In genomic region chr15:66505818-66506217, GRCh38 we compare ENCODE assay signal across 10 cellular contexts. TPM values are rescaled to one million over a fixed set of nuclear protein-coding genes. Genes with fewer than 3 reads are reported as not detected.
DNase-seq lines count a peak whose midpoint lies in the region; ATAC-seq and TF ChIP-seq lines count a peak whose summit lies in the region.
"Had no signal": no experiment of that assay in that cellular context is flagged by ENCODE, and none has a peak within 500 bp of the region (broad histone marks: within the 10 kb centered on the region; RNA-seq: fewer than 3 reads in every experiment).

No MANE protein-coding gene starts in this region.

- H3K9me3 ChIP-seq in CD8-positive, alpha-beta memory T cell (ENCODE audit: low read length): no peaks in the 10 kb centered on the region
- H3K9me3 ChIP-seq in OCI-LY3 (ENCODE audit: insufficient read depth, low read length): no peaks in the 10 kb centered on the region
- no peaks in the 10 kb centered on the region for H3K9me3 ChIP-seq in endodermal cell (ENCODE audit: control insufficient read depth, low read length)
- H3K9me3 ChIP-seq in neuron (ENCODE audit: low read length): no peaks in the 10 kb centered on the region

- H3K27ac Mint-ChIP-seq in CD8-positive, alpha-beta memory T cell: peak overlapping the region; percentile 93 to 100 (median 98)
- H3K27ac Mint-ChIP-seq in endodermal cell: peak overlapping the region; percentile 98

- CTCF ChIA-PET in CD8-positive, alpha-beta memory T cell (lab: Charles Lee): interaction anchor here (1.0 to 1.3 kb wide), 2 partner anchors 9 to 18 kb away, joined by 3 read pairs; no protein-coding TSS in a partner anchor

- no peak for DNase-seq in CD8-positive, alpha-beta memory T cell
- DNase-seq in endodermal cell (no peak), NCI-H510A treated with DMSO at 0.1 percent for 48 hours (lab: John Stamatoyannopoulos, UW) (no peak), middle frontal gyrus (ENCODE audit: extremely low spot score, low spot score) (no peak)

- no peaks in the 10 kb centered on the region for H3K9me3 Mint-ChIP-seq in CD8-positive, alpha-beta memory T cell
- H3K9me3 Mint-ChIP-seq in endodermal cell: no peaks in the 10 kb centered on the region

- H3K4me3 ChIP-seq in CD8-positive, alpha-beta memory T cell (ENCODE audit: low read length): peak overlapping the region; percentile 69
- peak overlapping the region; percentile 92 for H3K4me3 ChIP-seq in OCI-LY3 (ENCODE audit: low read length)
- peak overlapping the region; percentile 96 for H3K4me3 ChIP-seq in endodermal cell (ENCODE audit: low read length)
- peak overlapping the region; percentile 85 for H3K4me3 ChIP-seq in neuron (ENCODE audit: low read length)

- H3K4me2 ChIP-seq in OCI-LY3 (ENCODE audit: low read length): peak overlapping the region; percentile 94

- 60 to 73% methylated on average over 4 of the region's 4 CpGs for WGBS in endodermal cell (ENCODE audit: insufficient coverage in 1 of 2, insufficient read length in 1 of 2), 2 experiments

- H2AFZ ChIP-seq in OCI-LY3 (ENCODE audit: low read depth, low read length): peak overlapping the region; percentile 100; the same call in 1 of the 2 replicates
- peak overlapping the region; percentile 97 for H2AFZ ChIP-seq in neuron (ENCODE audit: low read depth, low read length)

- H3K9ac ChIP-seq in OCI-LY3 (ENCODE audit: low read length) (peak overlapping the region; percentile 99), endodermal cell (ENCODE audit: extremely low read depth, low read length, poor library complexity, severe bottlenecking) (peak overlapping the region; percentile 96)

- H3K27me3 Mint-ChIP-seq in CD8-positive, alpha-beta memory T cell: peaks cover 0 to 6% of the 10 kb centered on the region in 2 donors
- H3K27me3 Mint-ChIP-seq in endodermal cell (ENCODE audit: insufficient read depth): no peaks in the 10 kb centered on the region

- ATAC-seq in GM21528 (IDR thresholded peaks at IDR 0.05; ENCODE audit: low FRiP score, unreplicated experiment): no peak
- ATAC-seq in GM18498 (IDR thresholded peaks at IDR 0.05; ENCODE audit: unreplicated experiment): no peak

- H3K36me3 ChIP-seq in CD8-positive, alpha-beta memory T cell (ENCODE audit: insufficient read depth, low read length): peaks cover 25% of the 10 kb centered on the region
- H3K36me3 ChIP-seq in OCI-LY3 (replicated peaks; ENCODE audit: low read depth, low read length): peaks cover 41% of the 10 kb centered on the region
- peaks cover 49% of the 10 kb centered on the region for H3K36me3 ChIP-seq in endodermal cell (ENCODE audit: control insufficient read depth, insufficient read depth, low read length)
- peaks cover 29% of the 10 kb centered on the region for H3K36me3 ChIP-seq in neuron (ENCODE audit: insufficient read depth, low read length)

- H3K36me3 Mint-ChIP-seq in CD8-positive, alpha-beta memory T cell: peaks cover 2 to 46% (median 4%) of the 10 kb centered on the region in 3 donors
- H3K36me3 Mint-ChIP-seq in endodermal cell (ENCODE audit: low read depth): peaks cover 44% of the 10 kb centered on the region

- peaks cover 27% of the 10 kb centered on the region for H3K4me1 ChIP-seq in CD8-positive, alpha-beta memory T cell (ENCODE audit: insufficient read depth, low read length)
- H3K4me1 ChIP-seq in OCI-LY3 (ENCODE audit: low read length): peaks cover 35% of the 10 kb centered on the region
- H3K4me1 ChIP-seq in endodermal cell (ENCODE audit: control insufficient read depth, insufficient read depth, low read length): no peaks in the 10 kb centered on the region
- peaks cover 21% of the 10 kb centered on the region for H3K4me1 ChIP-seq in neuron (ENCODE audit: insufficient read depth, low read length)

- H3K27ac ChIP-seq in CD8-positive, alpha-beta memory T cell (ENCODE audit: low read depth, low read length): peak overlapping the region; percentile 96
- H3K27ac ChIP-seq in OCI-LY3 (ENCODE audit: low read length): peak overlapping the region; percentile 83; the same call in 1 of the 2 replicates
- H3K27ac ChIP-seq in endodermal cell (ENCODE audit: low read depth, low read length): no peak overlapping the region

- H4K20me1 ChIP-seq in OCI-LY3 (ENCODE audit: insufficient read depth, low read length): peaks cover 15% of the 10 kb centered on the region

- H3K4me3 Mint-ChIP-seq in CD8-positive, alpha-beta memory T cell: peak overlapping the region; percentile 93 to 100 (median 98)
- H3K4me3 Mint-ChIP-seq in endodermal cell: peak overlapping the region; percentile 91

- TF ChIP-seq CTCF in OCI-LY3 (IDR thresholded peaks at IDR 0.05; ENCODE audit: low read depth, low read length) (no peak), endodermal cell (conservative IDR thresholded peaks at IDR 0.05) (no peak)

- H3K4me1 Mint-ChIP-seq in CD8-positive, alpha-beta memory T cell: peaks cover 39 to 56% (median 50%) of the 10 kb centered on the region in 3 donors
- peaks cover 37% of the 10 kb centered on the region for H3K4me1 Mint-ChIP-seq in endodermal cell

- no peaks in the 10 kb centered on the region for H3K27me3 ChIP-seq in CD8-positive, alpha-beta memory T cell (ENCODE audit: insufficient read depth, low read length, poor library complexity, severe bottlenecking)
- H3K27me3 ChIP-seq in OCI-LY3 (ENCODE audit: low read depth, low read length) (no peaks in the 10 kb centered on the region), endodermal cell (ENCODE audit: control insufficient read depth, insufficient read depth, low read length, poor library complexity, severe bottlenecking) (no peaks in the 10 kb centered on the region), neuron (ENCODE audit: insufficient read depth, low read length) (no peaks in the 10 kb centered on the region)

- POLR2A ChIA-PET in CD8-positive, alpha-beta memory T cell (lab: Charles Lee): interaction anchor here (1.1 to 1.4 kb wide), 3 partner anchors 9 to 119 kb away, joined by 3 to 4 read pairs (median 4); partner anchors contain the start of genes MAP2K1 and SNAPC5

- H3K79me2 ChIP-seq in OCI-LY3 (ENCODE audit: low read length): peaks cover 74% of the 10 kb centered on the region

RNA-seq across cellular contexts. Expression of gene ZWILCH, which starts 0.7 kb away (rescaled TPM):
- 10 to 100 TPM; 35.8 to 43.8 TPM for total RNA-seq in CD8-positive, alpha-beta memory T cell
- polyA plus RNA-seq in CD8-positive, alpha-beta memory T cell: 10.8 TPM
- 10 to 100 TPM; 37.3 to 44.2 TPM for total RNA-seq in endodermal cell
- polyA plus RNA-seq in endodermal cell (2013, experiment 1 of 2): 41.3 TPM
- polyA plus RNA-seq in endodermal cell (2013, experiment 2 of 2): 36.1 TPM

RNA-seq across cellular contexts. Expression of gene RPL4, which starts 1.2 kb away (rescaled TPM):
- 1,000 to 10,000 TPM; 4,419 to 4,492 TPM for total RNA-seq in CD8-positive, alpha-beta memory T cell
- polyA plus RNA-seq in CD8-positive, alpha-beta memory T cell: 1,182 TPM
- total RNA-seq in endodermal cell: 1,000 to 10,000 TPM; 2,700 to 3,227 TPM
- 4,331 TPM for polyA plus RNA-seq in endodermal cell (2013, experiment 1 of 2)
- 4,059 TPM for polyA plus RNA-seq in endodermal cell (2013, experiment 2 of 2)

RNA-seq across cellular contexts. Expression of gene SNAPC5, which starts 8.3 kb away (rescaled TPM):
- 10 to 100 TPM; 46.9 to 55.5 TPM for total RNA-seq in CD8-positive, alpha-beta memory T cell
- 63.6 TPM for polyA plus RNA-seq in CD8-positive, alpha-beta memory T cell
- total RNA-seq in endodermal cell: 10 to 100 TPM; 25.4 to 27.4 TPM
- 22.0 TPM for polyA plus RNA-seq in endodermal cell (2013, experiment 1 of 2)
- polyA plus RNA-seq in endodermal cell (2013, experiment 2 of 2): 25.3 TPM

RNA-seq across cellular contexts. Expression of gene LCTL, which starts 60.0 kb away (rescaled TPM):
- total RNA-seq in CD8-positive, alpha-beta memory T cell: not detected
- polyA plus RNA-seq in CD8-positive, alpha-beta memory T cell: not detected
- total RNA-seq in endodermal cell: under 1 TPM; 0.51 to 0.77 TPM
- 2.2 TPM for polyA plus RNA-seq in endodermal cell (2013, experiment 1 of 2)
- 4.4 TPM for polyA plus RNA-seq in endodermal cell (2013, experiment 2 of 2)
- total RNA-seq: left lobe of liver; T-helper 1 cell treated with Interleukin-12 subunit alpha and Interleukin-12 subunit beta and Interleukin-4 antibody, amounts not matched to agents 30 ng/mL and 1 ng/mL, for 36 hours had no signal
